Comparison of ENCODE assay signal across 8 cellular contexts in the genomic region with DNA sequence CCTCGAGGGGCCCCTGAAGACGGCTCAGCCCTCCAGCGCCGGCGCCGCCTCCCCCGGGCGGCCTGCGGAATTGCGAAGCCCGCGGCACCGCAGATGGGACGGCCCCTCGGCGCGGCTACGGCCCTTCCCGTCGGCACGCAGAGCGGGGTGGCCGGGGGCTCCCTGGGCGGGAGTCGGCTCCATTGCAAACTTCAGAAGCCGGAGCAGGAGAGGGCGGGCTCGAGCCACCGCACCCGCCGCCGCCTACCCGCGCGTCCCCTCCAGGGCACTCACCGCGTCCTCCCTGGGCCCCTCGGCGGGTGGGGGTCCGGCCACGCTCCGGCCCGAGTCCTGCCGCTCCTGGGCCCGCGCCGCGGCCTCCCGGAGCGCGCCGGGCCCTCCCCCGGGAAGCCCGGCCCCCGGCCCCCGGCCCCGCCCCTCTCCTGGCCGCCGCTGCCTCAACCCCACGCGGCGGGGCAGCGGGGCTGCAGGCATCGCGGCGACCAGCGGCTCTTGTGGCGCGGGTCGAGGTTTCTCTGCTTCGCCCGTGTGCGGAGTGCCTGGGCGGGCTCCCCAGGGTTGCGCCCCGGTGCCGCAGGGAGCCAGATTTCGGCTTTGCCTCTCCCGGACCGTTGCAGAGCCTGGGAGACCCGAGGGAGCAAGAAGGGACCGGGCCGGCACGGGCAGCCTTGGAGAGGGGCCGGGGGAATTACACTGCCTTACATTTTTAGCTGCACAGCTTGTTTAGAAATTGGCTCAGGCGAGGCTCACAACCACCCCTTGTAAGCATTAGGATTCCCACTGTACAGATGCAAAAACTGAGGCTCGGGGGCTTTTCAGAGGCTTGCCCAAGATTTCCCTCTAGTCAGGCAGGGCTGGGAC. TPM values are rescaled to one million over a fixed set of nuclear protein-coding genes. Genes with fewer than 3 reads are reported as not detected.
DNase-seq lines count a peak whose midpoint lies in the region; ATAC-seq and TF ChIP-seq lines count a peak whose summit lies in the region.

Gene PACSIN3, minus strand, starts transcription at position 359 of the 861 bp plus-strand sequence. CDS start 3,707 bp downstream, outside the sequence.

- intact Hi-C loops in activated T-helper 2 cell treated with anti-CD3 and anti-CD28 coated beads, Interferon-gamma antibody, Interleukin-2, Interleukin-4, amounts not matched to agents 10 μg/mL and 5 μg/mL and 100 μg/mL, durations not matched to agents 14 hours and 24 hours and 36 hours (cut with micrococcal nuclease): loop anchor here (1.0 kb wide), 1 partner anchor 28 kb away; the partner anchor contains the start of gene DDB2
- intact Hi-C loops in natural killer cell (cut with micrococcal nuclease): no loop called here

- no peak within 1 kb of the TSS for H3K27ac ChIP-seq in urinary bladder (ENCODE audit: low read depth)

- TF ChIP-seq CTCF in BE2C (IDR thresholded peaks at IDR 0.05; ENCODE audit: low read depth, low read length) (no peak), GM20000 (IDR thresholded peaks at IDR 0.05; ENCODE audit: extremely low read depth, missing control alignments) (no peak), fibroblast of pulmonary artery (IDR thresholded peaks at IDR 0.05; ENCODE audit: low read length, missing control alignments) (no peak), natural killer cell (IDR thresholded peaks at IDR 0.05) (no peak)

- under 1% methylated on average over 87 of the region's 87 CpGs for WGBS in urinary bladder

- DNase-seq in BE2C (peak; percentile 60), GM20000 (ENCODE audit: low spot score) (peak; percentile 85), NCI-H1105 treated with DMSO at 0.1 percent for 48 hours (lab: John Stamatoyannopoulos, UW) (peak; percentile 35), fibroblast of pulmonary artery (ENCODE audit: low read depth) (peak; percentile 35), natural killer cell (no peak)
- peak; percentile 22 for DNase-seq in activated T-helper 2 cell treated with anti-CD3 and anti-CD28 coated beads, Interferon-gamma antibody, Interleukin-2, Interleukin-4, amounts not matched to agents 10 μg/mL and 5 μg/mL and 100 μg/mL, durations not matched to agents 14 hours and 24 hours and 36 hours (ENCODE audit: low spot score)

- H3K4me1 ChIP-seq in BE2C: no peaks in the 10 kb centered on the region; the same call in 1 of the 2 replicates
- no peaks in the 10 kb centered on the region for H3K4me1 ChIP-seq in urinary bladder (ENCODE audit: insufficient read depth)

- peaks cover 6% of the 10 kb centered on the region for H3K4me1 Mint-ChIP-seq in activated T-helper 2 cell treated with anti-CD3 and anti-CD28 coated beads, Interferon-gamma antibody, Interleukin-2, Interleukin-4, amounts not matched to agents 10 μg/mL and 5 μg/mL and 100 μg/mL, durations not matched to agents 14 hours and 24 hours and 36 hours (ENCODE audit: low read depth)
- peaks cover 5 to 8% of the 10 kb centered on the region in 2 donors for H3K4me1 Mint-ChIP-seq in natural killer cell

- H3K4me3 Mint-ChIP-seq in activated T-helper 2 cell treated with anti-CD3 and anti-CD28 coated beads, Interferon-gamma antibody, Interleukin-2, Interleukin-4, amounts not matched to agents 10 μg/mL and 5 μg/mL and 100 μg/mL, durations not matched to agents 14 hours and 24 hours and 36 hours (ENCODE audit: low read depth): peak within 1 kb of the TSS; percentile 73
- peak within 1 kb of the TSS; percentile 70 for H3K4me3 Mint-ChIP-seq in natural killer cell

- H3K9me3 Mint-ChIP-seq in activated T-helper 2 cell treated with anti-CD3 and anti-CD28 coated beads, Interferon-gamma antibody, Interleukin-2, Interleukin-4, amounts not matched to agents 10 μg/mL and 5 μg/mL and 100 μg/mL, durations not matched to agents 14 hours and 24 hours and 36 hours: no peaks in the 10 kb centered on the region
- no peaks in the 10 kb centered on the region for H3K9me3 Mint-ChIP-seq in natural killer cell

- no peaks in the 10 kb centered on the region for H3K36me3 Mint-ChIP-seq in activated T-helper 2 cell treated with anti-CD3 and anti-CD28 coated beads, Interferon-gamma antibody, Interleukin-2, Interleukin-4, amounts not matched to agents 10 μg/mL and 5 μg/mL and 100 μg/mL, durations not matched to agents 14 hours and 24 hours and 36 hours (ENCODE audit: low read depth)
- no peaks in the 10 kb centered on the region for H3K36me3 Mint-ChIP-seq in natural killer cell

- ATAC-seq in natural killer cell (peak; percentile 68 to 80 (median 79)), HG03469 (IDR thresholded peaks at IDR 0.05; ENCODE audit: unreplicated experiment) (no peak)

- peak within 1 kb of the TSS; percentile 48 for H3K4me3 ChIP-seq in BE2C (ENCODE audit: low read depth, low read length)
- H3K4me3 ChIP-seq in fibroblast of pulmonary artery (replicated peaks; ENCODE audit: low read depth, low read length): peak within 1 kb of the TSS; percentile 64
- H3K4me3 ChIP-seq in urinary bladder (ENCODE audit: low read depth, low read length): peak within 1 kb of the TSS; percentile 70

- H3K27me3 ChIP-seq in BE2C: no peaks in the 10 kb centered on the region

- no peaks in the 10 kb centered on the region for H3K36me3 ChIP-seq in BE2C
- no peaks in the 10 kb centered on the region for H3K36me3 ChIP-seq in urinary bladder (ENCODE audit: insufficient read depth)

- no peaks in the 10 kb centered on the region for H3K9me3 ChIP-seq in BE2C

- peak within 1 kb of the TSS; percentile 65 for H3K27ac Mint-ChIP-seq in activated T-helper 2 cell treated with anti-CD3 and anti-CD28 coated beads, Interferon-gamma antibody, Interleukin-2, Interleukin-4, amounts not matched to agents 10 μg/mL and 5 μg/mL and 100 μg/mL, durations not matched to agents 14 hours and 24 hours and 36 hours
- H3K27ac Mint-ChIP-seq in natural killer cell: peak within 1 kb of the TSS in 1 of 2 donors; percentile 10

- peaks cover 35% of the 10 kb centered on the region for H3K27me3 Mint-ChIP-seq in activated T-helper 2 cell treated with anti-CD3 and anti-CD28 coated beads, Interferon-gamma antibody, Interleukin-2, Interleukin-4, amounts not matched to agents 10 μg/mL and 5 μg/mL and 100 μg/mL, durations not matched to agents 14 hours and 24 hours and 36 hours (ENCODE audit: low read depth)
- peaks cover 7 to 8% of the 10 kb centered on the region in 2 donors for H3K27me3 Mint-ChIP-seq in natural killer cell (ENCODE audit: low read depth in 2 of 2)

RNA-seq across cellular contexts. Expression of gene PACSIN3, which starts in this region (rescaled TPM):
- polyA plus RNA-seq in BE2C (2012; ENCODE audit: insufficient read depth, insufficient read length, low read depth): 9.2 TPM
- 21.4 and 22.2 TPM in 2 replicates for total RNA-seq in activated T-helper 2 cell treated with anti-CD3 and anti-CD28 coated beads, Interferon-gamma antibody, Interleukin-2, Interleukin-4, amounts not matched to agents 10 μg/mL and 5 μg/mL and 100 μg/mL, durations not matched to agents 14 hours and 24 hours and 36 hours
- total RNA-seq in natural killer cell: 1 to 10 TPM in 1 of 3 donors, not detected in 2; 1.3 TPM
- 14.9 TPM for total RNA-seq in urinary bladder
- 33.9 TPM for polyA plus RNA-seq in urinary bladder
